In the genomic region with DNA sequence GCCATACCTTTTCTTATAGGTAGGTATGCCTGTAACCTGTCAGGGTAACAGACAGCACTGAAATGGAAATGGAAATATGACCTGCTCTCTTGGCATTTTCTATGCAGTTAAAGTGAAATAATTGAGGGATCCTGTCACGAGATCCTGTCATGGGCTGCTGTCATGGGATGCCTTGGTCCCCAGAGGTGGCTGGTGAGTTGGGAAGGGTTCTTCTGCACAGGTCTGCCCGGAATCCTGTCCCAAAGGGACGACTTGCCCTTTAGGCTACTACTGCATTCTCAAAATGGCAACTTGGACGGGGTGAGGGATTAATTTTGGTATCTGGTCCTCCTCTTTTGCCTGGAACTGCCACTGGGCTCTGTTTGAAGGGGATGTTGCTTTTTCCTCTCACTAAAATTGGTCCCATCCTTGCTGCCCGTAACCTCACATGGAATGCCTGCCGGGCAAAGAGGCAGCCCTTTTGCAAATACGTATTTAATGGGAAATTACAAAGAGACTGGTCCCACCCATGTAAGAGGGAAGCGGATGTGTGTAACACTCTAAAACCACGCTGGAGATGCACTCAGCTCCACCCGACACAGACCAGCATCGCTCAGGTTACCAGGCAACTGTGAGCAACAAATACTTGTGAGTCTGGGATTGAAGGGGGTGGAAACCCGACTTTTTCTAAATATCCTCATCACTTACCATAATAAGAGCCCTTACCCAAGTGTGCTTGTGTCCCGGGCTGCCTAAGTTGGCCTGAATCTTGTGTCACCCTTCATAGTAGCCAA, we compare ENCODE assay signal across 8 cellular contexts. TPM values are rescaled to one million over a fixed set of nuclear protein-coding genes. Genes with fewer than 3 reads are reported as not detected.
DNase-seq lines count a peak whose midpoint lies in the region; ATAC-seq and TF ChIP-seq lines count a peak whose summit lies in the region.

No MANE protein-coding gene starts in this region.

- peaks cover 3% of the 10 kb centered on the region for H3K27me3 Mint-ChIP-seq in GM23338 (ENCODE audit: insufficient read depth, low read depth, poor library complexity)

- H3K79me2 ChIP-seq in GM23338 (replicated peaks; ENCODE audit: insufficient read depth) = no peaks in the 10 kb centered on the region

- H3K4me2 ChIP-seq in GM23338 = no peak overlapping the region

- no peaks in the 10 kb centered on the region for H3K27me3 ChIP-seq in GM23338 (ENCODE audit: insufficient read depth)

- H4K20me1 ChIP-seq in GM23338 (replicated peaks; ENCODE audit: insufficient read depth) = peaks cover 4% of the 10 kb centered on the region; the same call in 1 of the 2 replicates

- H3K36me3 ChIP-seq in GM23338 (ENCODE audit: insufficient read depth) = no peaks in the 10 kb centered on the region

- ATAC-seq in GM23338 (no peak), HG03095 (IDR thresholded peaks at IDR 0.05; ENCODE audit: unreplicated experiment) (no peak)

- peaks cover 2% of the 10 kb centered on the region; the same call in 1 of the 3 replicates for H3K36me3 Mint-ChIP-seq in GM23338 (ENCODE audit: low read depth)

- no peak overlapping the region for H3K27ac ChIP-seq in GM23338 (ENCODE audit: low read depth)

- H3K4me3 Mint-ChIP-seq in GM23338 = no peak overlapping the region

- no peak overlapping the region for H2AFZ ChIP-seq in GM23338

- no peaks in the 10 kb centered on the region for H3F3A ChIP-seq in GM23338 (replicated peaks; ENCODE audit: low read depth)

- H3K4me1 Mint-ChIP-seq in GM23338 = peaks cover 4% of the 10 kb centered on the region

- H3K4me3 ChIP-seq in GM23338 (no peak overlapping the region), fibroblast of villous mesenchyme (ENCODE audit: low read depth, low read length) (no peak overlapping the region)

- H3K9me2 ChIP-seq in GM23338 (ENCODE audit: insufficient read depth) = no peaks in the 10 kb centered on the region

- no peak overlapping the region for H3K27ac Mint-ChIP-seq in GM23338

- DNase-seq in GM23338 (ENCODE audit: low spot score) (peak; percentile 27), fibroblast of villous mesenchyme (ENCODE audit: low read depth) (peak; percentile 70), pons (ENCODE audit: low spot score) (no peak), SKM-1 treated with dmso at 0.1 percent for 144 hours (lab: John Stamatoyannopoulos, UW; ENCODE audit: unreplicated experiment) (no peak), SHP77 (lab: John Stamatoyannopoulos, UW) (no peak)
- DNase-seq in activated CD8-positive, alpha-beta memory T cell treated with anti-CD3 and anti-CD28 coated beads, Interleukin-2, amount 50 U/mL, for 24 hours (ENCODE audit: extremely low read depth) = peak; percentile 45
- peak; percentile 19 for DNase-seq in stimulated activated CD4-positive, alpha-beta T cell treated with anti-CD3 and anti-CD28 coated beads, Interleukin-2, amount 100 ng/mL, for 4 hours (ENCODE audit: low read depth)

- H3K9me3 Mint-ChIP-seq in GM23338 = no peaks in the 10 kb centered on the region

- no peaks in the 10 kb centered on the region for H3K4me1 ChIP-seq in GM23338 (ENCODE audit: insufficient read depth)

- no peak for TF ChIP-seq CTCF in GM23338 (conservative IDR thresholded peaks at IDR 0.05; ENCODE audit: low read depth in 2 of 2)
- no peak for TF ChIP-seq CTCF in fibroblast of villous mesenchyme (IDR thresholded peaks at IDR 0.05; ENCODE audit: insufficient read depth, low read depth, low read length)

TF ChIP-seq in GM23338, 12 proteins besides CTCF, POLR2A, EP300 and RAD21 (continues in another document):
- TF ChIP-seq, protein P1, sequence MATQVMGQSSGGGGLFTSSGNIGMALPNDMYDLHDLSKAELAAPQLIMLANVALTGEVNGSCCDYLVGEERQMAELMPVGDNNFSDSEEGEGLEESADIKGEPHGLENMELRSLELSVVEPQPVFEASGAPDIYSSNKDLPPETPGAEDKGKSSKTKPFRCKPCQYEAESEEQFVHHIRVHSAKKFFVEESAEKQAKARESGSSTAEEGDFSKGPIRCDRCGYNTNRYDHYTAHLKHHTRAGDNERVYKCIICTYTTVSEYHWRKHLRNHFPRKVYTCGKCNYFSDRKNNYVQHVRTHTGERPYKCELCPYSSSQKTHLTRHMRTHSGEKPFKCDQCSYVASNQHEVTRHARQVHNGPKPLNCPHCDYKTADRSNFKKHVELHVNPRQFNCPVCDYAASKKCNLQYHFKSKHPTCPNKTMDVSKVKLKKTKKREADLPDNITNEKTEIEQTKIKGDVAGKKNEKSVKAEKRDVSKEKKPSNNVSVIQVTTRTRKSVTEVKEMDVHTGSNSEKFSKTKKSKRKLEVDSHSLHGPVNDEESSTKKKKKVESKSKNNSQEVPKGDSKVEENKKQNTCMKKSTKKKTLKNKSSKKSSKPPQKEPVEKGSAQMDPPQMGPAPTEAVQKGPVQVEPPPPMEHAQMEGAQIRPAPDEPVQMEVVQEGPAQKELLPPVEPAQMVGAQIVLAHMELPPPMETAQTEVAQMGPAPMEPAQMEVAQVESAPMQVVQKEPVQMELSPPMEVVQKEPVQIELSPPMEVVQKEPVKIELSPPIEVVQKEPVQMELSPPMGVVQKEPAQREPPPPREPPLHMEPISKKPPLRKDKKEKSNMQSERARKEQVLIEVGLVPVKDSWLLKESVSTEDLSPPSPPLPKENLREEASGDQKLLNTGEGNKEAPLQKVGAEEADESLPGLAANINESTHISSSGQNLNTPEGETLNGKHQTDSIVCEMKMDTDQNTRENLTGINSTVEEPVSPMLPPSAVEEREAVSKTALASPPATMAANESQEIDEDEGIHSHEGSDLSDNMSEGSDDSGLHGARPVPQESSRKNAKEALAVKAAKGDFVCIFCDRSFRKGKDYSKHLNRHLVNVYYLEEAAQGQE (IDR thresholded peaks at IDR 0.05; ENCODE audit: unreplicated experiment) = no peak
- no peak for TF ChIP-seq STAT1 (IDR thresholded peaks at IDR 0.05; ENCODE audit: unreplicated experiment)
- TF ChIP-seq ZNF331 (CRISPR knock-in tag; IDR thresholded peaks at IDR 0.05; ENCODE audit: low read depth) = no peak
- TF ChIP-seq, protein P2, sequence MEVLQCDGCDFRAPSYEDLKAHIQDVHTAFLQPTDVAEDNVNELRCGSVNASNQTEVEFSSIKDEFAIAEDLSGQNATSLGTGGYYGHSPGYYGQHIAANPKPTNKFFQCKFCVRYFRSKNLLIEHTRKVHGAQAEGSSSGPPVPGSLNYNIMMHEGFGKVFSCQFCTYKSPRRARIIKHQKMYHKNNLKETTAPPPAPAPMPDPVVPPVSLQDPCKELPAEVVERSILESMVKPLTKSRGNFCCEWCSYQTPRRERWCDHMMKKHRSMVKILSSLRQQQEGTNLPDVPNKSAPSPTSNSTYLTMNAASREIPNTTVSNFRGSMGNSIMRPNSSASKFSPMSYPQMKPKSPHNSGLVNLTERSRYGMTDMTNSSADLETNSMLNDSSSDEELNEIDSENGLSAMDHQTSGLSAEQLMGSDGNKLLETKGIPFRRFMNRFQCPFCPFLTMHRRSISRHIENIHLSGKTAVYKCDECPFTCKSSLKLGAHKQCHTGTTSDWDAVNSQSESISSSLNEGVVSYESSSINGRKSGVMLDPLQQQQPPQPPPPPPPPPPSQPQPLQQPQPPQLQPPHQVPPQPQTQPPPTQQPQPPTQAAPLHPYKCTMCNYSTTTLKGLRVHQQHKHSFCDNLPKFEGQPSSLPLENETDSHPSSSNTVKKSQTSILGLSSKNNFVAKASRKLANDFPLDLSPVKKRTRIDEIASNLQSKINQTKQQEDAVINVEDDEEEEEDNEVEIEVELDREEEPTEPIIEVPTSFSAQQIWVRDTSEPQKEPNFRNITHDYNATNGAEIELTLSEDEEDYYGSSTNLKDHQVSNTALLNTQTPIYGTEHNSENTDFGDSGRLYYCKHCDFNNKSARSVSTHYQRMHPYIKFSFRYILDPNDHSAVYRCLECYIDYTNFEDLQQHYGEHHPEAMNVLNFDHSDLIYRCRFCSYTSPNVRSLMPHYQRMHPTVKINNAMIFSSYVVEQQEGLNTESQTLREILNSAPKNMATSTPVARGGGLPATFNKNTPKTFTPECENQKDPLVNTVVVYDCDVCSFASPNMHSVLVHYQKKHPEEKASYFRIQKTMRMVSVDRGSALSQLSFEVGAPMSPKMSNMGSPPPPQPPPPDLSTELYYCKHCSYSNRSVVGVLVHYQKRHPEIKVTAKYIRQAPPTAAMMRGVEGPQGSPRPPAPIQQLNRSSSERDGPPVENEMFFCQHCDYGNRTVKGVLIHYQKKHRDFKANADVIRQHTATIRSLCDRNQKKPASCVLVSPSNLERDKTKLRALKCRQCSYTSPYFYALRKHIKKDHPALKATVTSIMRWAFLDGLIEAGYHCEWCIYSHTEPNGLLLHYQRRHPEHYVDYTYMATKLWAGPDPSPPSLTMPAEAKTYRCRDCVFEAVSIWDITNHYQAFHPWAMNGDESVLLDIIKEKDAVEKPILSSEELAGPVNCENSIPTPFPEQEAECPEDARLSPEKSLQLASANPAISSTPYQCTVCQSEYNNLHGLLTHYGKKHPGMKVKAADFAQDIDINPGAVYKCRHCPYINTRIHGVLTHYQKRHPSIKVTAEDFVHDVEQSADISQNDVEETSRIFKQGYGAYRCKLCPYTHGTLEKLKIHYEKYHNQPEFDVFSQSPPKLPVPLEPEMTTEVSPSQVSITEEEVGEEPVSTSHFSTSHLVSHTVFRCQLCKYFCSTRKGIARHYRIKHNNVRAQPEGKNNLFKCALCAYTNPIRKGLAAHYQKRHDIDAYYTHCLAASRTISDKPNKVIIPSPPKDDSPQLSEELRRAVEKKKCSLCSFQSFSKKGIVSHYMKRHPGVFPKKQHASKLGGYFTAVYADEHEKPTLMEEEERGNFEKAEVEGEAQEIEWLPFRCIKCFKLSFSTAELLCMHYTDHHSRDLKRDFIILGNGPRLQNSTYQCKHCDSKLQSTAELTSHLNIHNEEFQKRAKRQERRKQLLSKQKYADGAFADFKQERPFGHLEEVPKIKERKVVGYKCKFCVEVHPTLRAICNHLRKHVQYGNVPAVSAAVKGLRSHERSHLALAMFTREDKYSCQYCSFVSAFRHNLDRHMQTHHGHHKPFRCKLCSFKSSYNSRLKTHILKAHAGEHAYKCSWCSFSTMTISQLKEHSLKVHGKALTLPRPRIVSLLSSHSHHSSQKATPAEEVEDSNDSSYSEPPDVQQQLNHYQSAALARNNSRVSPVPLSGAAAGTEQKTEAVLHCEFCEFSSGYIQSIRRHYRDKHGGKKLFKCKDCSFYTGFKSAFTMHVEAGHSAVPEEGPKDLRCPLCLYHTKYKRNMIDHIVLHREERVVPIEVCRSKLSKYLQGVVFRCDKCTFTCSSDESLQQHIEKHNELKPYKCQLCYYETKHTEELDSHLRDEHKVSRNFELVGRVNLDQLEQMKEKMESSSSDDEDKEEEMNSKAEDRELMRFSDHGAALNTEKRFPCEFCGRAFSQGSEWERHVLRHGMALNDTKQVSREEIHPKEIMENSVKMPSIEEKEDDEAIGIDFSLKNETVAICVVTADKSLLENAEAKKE (CRISPR knock-in tag; IDR thresholded peaks at IDR 0.05) = no peak
- TF ChIP-seq POLR2AphosphoS5 (IDR thresholded peaks at IDR 0.05; ENCODE audit: low read depth) = no peak
- TF ChIP-seq NANOG (IDR thresholded peaks at IDR 0.05; ENCODE audit: borderline replicate concordance) = no peak
- TF ChIP-seq ZNF114 (CRISPR knock-in tag; IDR thresholded peaks at IDR 0.05) = no peak

RNA-seq across cellular contexts. Expression of a gene that starts 47.5 kb away (rescaled TPM):
- total RNA-seq in GM23338 (2014; rRNA removed; shearing (Covaris generic)) = 8.3 and 12.1 TPM in 2 replicates
- 5.5 and 6.5 TPM in 2 replicates for polyA plus RNA-seq in GM23338 (2016; fragmentation: Nextera tagmentation; extraction: Ambion mirVana)
- 23.2 and 24.6 TPM in 2 replicates for total RNA-seq in fibroblast of villous mesenchyme

Comparison
In these comparisons a context has a peak if more than half of its experiments do, and no peak if none do; other contexts are left out.
1. DNase-seq: peak in GM23338 (single experiment), activated CD8-positive, alpha-beta memory T cell treated with anti-CD3 and anti-CD28 coated beads, Interleukin-2, amount 50 U/mL, for 24 hours (single experiment), fibroblast of villous mesenchyme (single experiment) and stimulated activated CD4-positive, alpha-beta T cell treated with anti-CD3 and anti-CD28 coated beads, Interleukin-2, amount 100 ng/mL, for 4 hours (single experiment); none in pons (single experiment), SKM-1 treated with dmso at 0.1 percent for 144 hours (single experiment) and SHP77 (0 of 2).